In genomic region chr19:4363571-4364304, GRCh38 we compare ENCODE assay signal across 27 cellular contexts. TPM values are rescaled to one million over a fixed set of nuclear protein-coding genes. Genes with fewer than 3 reads are reported as not detected.
DNase-seq lines count a peak whose midpoint lies in the region; ATAC-seq, FAIRE-seq and TF ChIP-seq lines count a peak whose summit lies in the region.
"Had no signal": no experiment of that assay in that cellular context is flagged by ENCODE, and none has a peak within 500 bp of the region (broad histone marks: within the 10 kb centered on the region; RNA-seq: fewer than 3 reads in every experiment).

No MANE protein-coding gene starts in this region.

- H3K4me3 ChIP-seq in DND-41 (ENCODE audit: low read depth in 1 of 2, low read length in 2 of 2) (no peak overlapping the region), K562 (no peak overlapping the region), neural cell (ENCODE audit: low read length) (no peak overlapping the region)
- H3K4me3 ChIP-seq: GM12878, Peyer's patch, right atrium auricular region had no signal

- TF ChIP-seq CTCF in DND-41 (IDR thresholded peaks at IDR 0.05; ENCODE audit: borderline replicate concordance, extremely low read depth, low read length, poor library complexity, severe bottlenecking), result no peak
- TF ChIP-seq CTCF in K562 (IDR thresholded peaks at IDR 0.05 in 2 of 3, conservative IDR thresholded peaks at IDR 0.05 in 1 of 3; ENCODE audit: insufficient read depth in 2 of 3, low read depth in 1 of 3, low read length in 3 of 3), result no peak
- no peak for TF ChIP-seq CTCF in neural cell (IDR thresholded peaks at IDR 0.05; ENCODE audit: poor library complexity, severe bottlenecking)

- no peaks in the 10 kb centered on the region for H3F3A ChIP-seq in neural cell (ENCODE audit: insufficient read depth, low read length, poor library complexity, severe bottlenecking)

- TF ChIP-seq RAD21 in K562 (CRISPR knock-in tag; conservative IDR thresholded peaks at IDR 0.05 in 1 of 2, IDR thresholded peaks at IDR 0.05 in 1 of 2), result no peak
- TF ChIP-seq RAD21 in neural cell (conservative IDR thresholded peaks at IDR 0.05), result no peak

- WGBS in K562 (ENCODE audit: insufficient coverage, low coverage, missing lambda C conversion rate), result 91% methylated on average over 21 of the region's 26 CpGs

- H2AFZ ChIP-seq in DND-41 (ENCODE audit: low read depth, low read length) (no peak overlapping the region), K562 (ENCODE audit: low read depth, low read length) (no peak overlapping the region), neural cell (ENCODE audit: low read depth, low read length) (no peak overlapping the region)
- H2AFZ ChIP-seq: parathyroid adenoma had no signal

- no TSS peak for BruUV-seq in K562 (replicated peaks; lab: Mats Ljungman, UMichigan)

- H3K79me2 ChIP-seq in DND-41 (ENCODE audit: insufficient read depth, low read length), result peaks cover 10% of the 10 kb centered on the region
- peaks cover 19% of the 10 kb centered on the region for H3K79me2 ChIP-seq in K562 (ENCODE audit: control insufficient read depth, insufficient read depth, low read length)
- H3K79me2 ChIP-seq in neural cell (replicated peaks; ENCODE audit: insufficient read depth, low read length), result no peaks in the 10 kb centered on the region

- H3K9ac ChIP-seq in DND-41 (ENCODE audit: low read depth, low read length) (no peak overlapping the region), K562 (ENCODE audit: insufficient read depth in 1 of 2, low read depth in 2 of 2, low read length in 2 of 2) (peak overlapping the region in 1 of 2 experiments; percentile 48; a peak in 1 of 4 replicates), neural cell (ENCODE audit: low read length) (no peak overlapping the region)
- H3K9ac ChIP-seq: parathyroid adenoma had no signal

- H3K27ac ChIP-seq in DND-41 (ENCODE audit: low read length), result no peak overlapping the region
- H3K27ac ChIP-seq in K562 (ENCODE audit: extremely low read depth, low read depth, low read length), result no peak overlapping the region
- H3K27ac ChIP-seq in neural cell (ENCODE audit: low read length), result no peak overlapping the region
- H3K27ac ChIP-seq: parathyroid adenoma, Peyer's patch, right atrium auricular region, WERI-Rb-1 had no signal

- CTCF ChIA-PET in K562 (lab: Yijun Ruan, JAX; ENCODE audit: low intra/inter-chr PET ratio), result no interaction called here

- DNase-seq in AG08396 (ENCODE audit: low spot score), result peak; percentile 3
- DNase-seq in DND-41, result no peak
- no peak for DNase-seq in K562 (ENCODE audit: extremely low read depth in 1 of 4, low spot score in 3 of 4)
- DNase-seq in NK-92 (lab: John Stamatoyannopoulos, UW; ENCODE audit: unreplicated experiment), result no peak
- no peak for DNase-seq in amniotic stem cell (lab: John Stamatoyannopoulos, UW)
- DNase-seq: activated CD4-positive, alpha-beta T cell treated with anti-CD3 and anti-CD28 coated beads, Interleukin-2, amount 50 U/mL, for 1 hour; activated naive CD8-positive, alpha-beta T cell treated with anti-CD3 and anti-CD28 coated beads, Interleukin-2, amount 50 U/mL, for 24 hours; GOT3; IMR-90; left ventricle myocardium superior; natural killer cell; NCI-H1048; NCI-H187; stimulated activated CD4-positive, alpha-beta T cell treated with anti-CD3 and anti-CD28 coated beads, Interleukin-2, amount 100 ng/mL, for 48 hours; SW 1271; T-helper 9 cell; WERI-Rb-1 had no signal

- H3K27me3 ChIP-seq in DND-41 (ENCODE audit: insufficient read depth, low read length, poor library complexity), result no peaks in the 10 kb centered on the region
- H3K27me3 ChIP-seq in K562 (ENCODE audit: control insufficient read depth in 2 of 2, insufficient read depth in 2 of 2, low read length in 2 of 2), result no peaks in the 10 kb centered on the region
- no peaks in the 10 kb centered on the region for H3K27me3 ChIP-seq in neural cell (ENCODE audit: insufficient read depth, low read depth, low read length)
- H3K27me3 ChIP-seq: Peyer's patch, right atrium auricular region had no signal

- 0 out of 3 replicates have a peak, but pooled peaks have one; percentile 1 for ATAC-seq in DND-41 (ENCODE audit: insufficient read depth, low read depth)
- no peak for ATAC-seq in K562
- no peak for ATAC-seq in GM21529 (IDR thresholded peaks at IDR 0.05; ENCODE audit: unreplicated experiment)
- ATAC-seq: activated naive CD8-positive, alpha-beta T cell treated with anti-CD3 and anti-CD28 coated beads, Interleukin-2, amount 50 U/mL, for 24 hours; left ventricle myocardium superior; natural killer cell had no signal

- POLR2A ChIA-PET in K562 (lab: Yijun Ruan, JAX), result interaction anchor here (1.0 to 4.8 kb wide), 3 partner anchors 9 to 21 kb away, joined by 4 to 29 read pairs (median 5); no protein-coding TSS in a partner anchor

- H3K4me1 ChIP-seq in DND-41 (ENCODE audit: insufficient read depth, low read length), result no peaks in the 10 kb centered on the region
- H3K4me1 ChIP-seq in K562 (replicated peaks in 1 of 2; ENCODE audit: control insufficient read depth in 2 of 2, insufficient read depth in 2 of 2, low read length in 2 of 2), result peaks cover 4 to 84% of the 10 kb centered on the region in 2 experiments; a peak in 2 of 5 replicates

- no peak for FAIRE-seq in K562 (lab: Jason Lieb, UNC)
- FAIRE-seq: D721Med, GM12878, islet of Langerhans, urothelium cell line had no signal

- no peak for TF ChIP-seq POLR2A in K562 (conservative IDR thresholded peaks at IDR 0.05)

- no peaks in the 10 kb centered on the region for H3K9me2 ChIP-seq in neural cell (ENCODE audit: insufficient read depth, low read length)

- H3K9me1 ChIP-seq in K562 (ENCODE audit: control insufficient read depth, insufficient read depth, low read length), result no peaks in the 10 kb centered on the region

- TF ChIP-seq EP300 in K562 (IDR thresholded peaks at IDR 0.05; ENCODE audit: low read length) (no peak), neural cell (conservative IDR thresholded peaks at IDR 0.05; ENCODE audit: poor library complexity, severe bottlenecking) (no peak)

- in situ Hi-C loops in K562 (cut with MboI), result no loop called here

- H3K36me3 ChIP-seq in DND-41 (ENCODE audit: insufficient read depth, low read length) (peaks cover 92% of the 10 kb centered on the region), K562 (ENCODE audit: control insufficient read depth, insufficient read depth, low read length) (peaks cover 95% of the 10 kb centered on the region; the same call in 2 of the 3 replicates), neural cell (ENCODE audit: insufficient read depth, low read length) (no peaks in the 10 kb centered on the region)

- H4K20me1 ChIP-seq in DND-41 (ENCODE audit: insufficient read depth, low read length) (peaks cover 51% of the 10 kb centered on the region), K562 (replicated peaks; ENCODE audit: control insufficient read depth, insufficient read depth, low read length) (peaks cover 4% of the 10 kb centered on the region; the same call in 1 of the 2 replicates), neural cell (ENCODE audit: insufficient read depth) (no peaks in the 10 kb centered on the region)

- no peak overlapping the region for H3K4me2 ChIP-seq in DND-41 (ENCODE audit: insufficient read depth, low read length)
- H3K4me2 ChIP-seq in K562 (ENCODE audit: insufficient read depth, low read length), result no peak overlapping the region
- no peak overlapping the region for H3K4me2 ChIP-seq in neural cell (ENCODE audit: low read length)

- intact Hi-C loops in K562 (cut with micrococcal nuclease), result no loop called here

- H3K9me3 ChIP-seq in DND-41 (ENCODE audit: insufficient read depth, low read length, severe bottlenecking), result no peaks in the 10 kb centered on the region
- no peaks in the 10 kb centered on the region for H3K9me3 ChIP-seq in K562 (replicated peaks; ENCODE audit: control insufficient read depth, insufficient read depth, low read depth, low read length)
- H3K9me3 ChIP-seq in neural cell (ENCODE audit: low read length), result no peaks in the 10 kb centered on the region
- H3K9me3 ChIP-seq: Peyer's patch, right atrium auricular region had no signal

RNA-seq across cellular contexts. Expression of gene MPND, which starts 20.4 kb away (rescaled TPM):
- total RNA-seq in K562 (2011; cell fraction: chromatin; rRNA removed; ENCODE audit: low replicate concordance), result 6.5 and 16.7 TPM in 2 replicates
- total RNA-seq in K562 (2011; cell fraction: nucleolus; rRNA removed), result 12.6 and 12.8 TPM in 2 replicates
- total RNA-seq in K562 (2011; cell fraction: nucleoplasm; rRNA removed), result 6.2 and 6.5 TPM in 2 replicates
- total RNA-seq in K562 (2014; rRNA removed) (3.6 and 5.7 TPM in 2 replicates), K562 (2014; rRNA removed; fragmentation: Illumina TruSeq; extraction: Trizol) (1.5 and 1.9 TPM in 2 replicates), K562 (2015; rRNA removed; fragmentation: Illumina TruSeq; extraction: Trizol) (7.8 and 8.0 TPM in 2 replicates), K562 (2021) (14.0 and 16.2 TPM in 2 replicates)
- polyA plus RNA-seq in K562 (2011; rRNA removed) (3.9 and 4.3 TPM in 2 replicates), K562 (2014; fragmentation: Illumina TruSeq; extraction: Trizol) (5.5 and 7.6 TPM in 2 replicates), K562 (2014; fragmentation: Nextera tagmentation; extraction: Ambion mirVana) (1 to 10 TPM in 1 of 2 experiments, under 1 TPM in 1; 0.25 to 1.3 TPM), K562 (2014; rRNA removed) (5.7 and 9.4 TPM in 2 replicates), neural cell (34.8 and 37.0 TPM in 2 replicates)
- 4.7 and 8.9 TPM in 2 replicates for polyA plus RNA-seq in K562 (2011; cell fraction: cytosol; rRNA removed)
- polyA plus RNA-seq in K562 (2011; cell fraction: nucleus; rRNA removed), result 4.8 and 7.2 TPM in 2 replicates
- polyA plus RNA-seq in K562 (2012), result 13.5 and 16.5 TPM in 2 replicates
- 1.3 and 1.9 TPM in 2 replicates for polyA minus RNA-seq in K562 (2011; rRNA and poly(A)+ RNA removed)
- polyA minus RNA-seq in K562 (2011; cell fraction: cytosol; rRNA and poly(A)+ RNA removed), result 8.7 and 9.4 TPM in 2 replicates
- 3.2 and 4.0 TPM in 2 replicates for polyA minus RNA-seq in K562 (2011; cell fraction: nucleus; rRNA and poly(A)+ RNA removed)
- polyA minus RNA-seq in neural cell, result 27.0 and 34.8 TPM in 2 replicates

RNA-seq across cellular contexts. Expression of gene STAP2, which starts 25.1 kb away (rescaled TPM):
- total RNA-seq in K562 (2011; cell fraction: chromatin; rRNA removed; ENCODE audit: low replicate concordance), result 2.7 and 6.6 TPM in 2 replicates
- 8.7 and 10.8 TPM in 2 replicates for total RNA-seq in K562 (2011; cell fraction: nucleolus; rRNA removed)
- total RNA-seq in K562 (2011; cell fraction: nucleoplasm; rRNA removed), result 4.0 and 6.0 TPM in 2 replicates
- total RNA-seq in K562 (2014; rRNA removed), result 4.3 and 7.8 TPM in 2 replicates
- total RNA-seq in K562 (2014; rRNA removed; fragmentation: Illumina TruSeq; extraction: Trizol), result 2.3 and 3.9 TPM in 2 replicates
- total RNA-seq in K562 (2015; rRNA removed; fragmentation: Illumina TruSeq; extraction: Trizol), result 3.5 and 4.5 TPM in 2 replicates
- 5.7 and 8.2 TPM in 2 replicates for total RNA-seq in K562 (2021)
- 4.3 and 4.7 TPM in 2 replicates for polyA plus RNA-seq in K562 (2011; rRNA removed)
- 5.4 and 13.5 TPM in 2 replicates for polyA plus RNA-seq in K562 (2011; cell fraction: cytosol; rRNA removed)
- 5.6 and 10.5 TPM in 2 replicates for polyA plus RNA-seq in K562 (2011; cell fraction: nucleus; rRNA removed)
- 1.4 and 4.8 TPM in 2 replicates for polyA plus RNA-seq in K562 (2012)
- 5.3 and 5.4 TPM in 2 replicates for polyA plus RNA-seq in K562 (2014; fragmentation: Illumina TruSeq; extraction: Trizol)
- polyA plus RNA-seq in K562 (2014; fragmentation: Nextera tagmentation; extraction: Ambion mirVana), result 1 to 10 TPM; 1.2 to 3.6 TPM
- polyA plus RNA-seq in K562 (2014; rRNA removed), result 5.8 and 9.8 TPM in 2 replicates
- 1.2 and 3.1 TPM in 2 replicates for polyA minus RNA-seq in K562 (2011; rRNA and poly(A)+ RNA removed)
- 2.0 and 2.6 TPM in 2 replicates for polyA minus RNA-seq in K562 (2011; cell fraction: cytosol; rRNA and poly(A)+ RNA removed)
- polyA minus RNA-seq in K562 (2011; cell fraction: nucleus; rRNA and poly(A)+ RNA removed), result 1.1 and 3.2 TPM in 2 replicates
- 0.16 and 0.62 TPM in 2 replicates for polyA plus RNA-seq in neural cell
- polyA minus RNA-seq in neural cell, result 0.49 TPM in 1 of 2 replicates, not detected in the other

RNA-seq across cellular contexts. Expression of gene SH3GL1, which starts 36.6 kb away (rescaled TPM):
- total RNA-seq in K562 (2011; cell fraction: chromatin; rRNA removed; ENCODE audit: low replicate concordance), result 74.6 and 119 TPM in 2 replicates
- 59.7 and 60.0 TPM in 2 replicates for total RNA-seq in K562 (2011; cell fraction: nucleolus; rRNA removed)
- 58.7 and 78.3 TPM in 2 replicates for total RNA-seq in K562 (2011; cell fraction: nucleoplasm; rRNA removed)
- total RNA-seq in K562 (2014; rRNA removed) (48.0 and 60.1 TPM in 2 replicates), K562 (2014; rRNA removed; fragmentation: Illumina TruSeq; extraction: Trizol) (6.1 and 9.4 TPM in 2 replicates), K562 (2015; rRNA removed; fragmentation: Illumina TruSeq; extraction: Trizol) (28.6 and 29.1 TPM in 2 replicates), K562 (2021) (72.0 and 75.3 TPM in 2 replicates)
- polyA plus RNA-seq in K562 (2011; rRNA removed) (25.7 and 44.0 TPM in 2 replicates), K562 (2014; fragmentation: Illumina TruSeq; extraction: Trizol) (25.5 and 57.0 TPM in 2 replicates), K562 (2014; fragmentation: Nextera tagmentation; extraction: Ambion mirVana) (1 to 10 TPM; 1.7 to 2.1 TPM), K562 (2014; rRNA removed) (58.5 and 64.7 TPM in 2 replicates), neural cell (25.2 and 28.6 TPM in 2 replicates)
- 41.8 and 96.4 TPM in 2 replicates for polyA plus RNA-seq in K562 (2011; cell fraction: cytosol; rRNA removed)
- polyA plus RNA-seq in K562 (2011; cell fraction: nucleus; rRNA removed), result 68.2 and 94.2 TPM in 2 replicates
- 51.2 and 58.7 TPM in 2 replicates for polyA plus RNA-seq in K562 (2012)
- polyA minus RNA-seq in K562 (2011; rRNA and poly(A)+ RNA removed), result 8.2 and 13.7 TPM in 2 replicates
- polyA minus RNA-seq in K562 (2011; cell fraction: cytosol; rRNA and poly(A)+ RNA removed), result 31.3 and 36.5 TPM in 2 replicates
- polyA minus RNA-seq in K562 (2011; cell fraction: nucleus; rRNA and poly(A)+ RNA removed), result 17.4 and 22.5 TPM in 2 replicates
- 30.8 and 33.1 TPM in 2 replicates for polyA minus RNA-seq in neural cell

RNA-seq across cellular contexts. Expression of gene CHAF1A, which starts 38.7 kb away (rescaled TPM):
- 122 and 169 TPM in 2 replicates for total RNA-seq in K562 (2011; cell fraction: chromatin; rRNA removed; ENCODE audit: low replicate concordance)
- 101 and 121 TPM in 2 replicates for total RNA-seq in K562 (2011; cell fraction: nucleolus; rRNA removed)
- 83.4 and 88.4 TPM in 2 replicates for total RNA-seq in K562 (2011; cell fraction: nucleoplasm; rRNA removed)
- total RNA-seq in K562 (2014; rRNA removed), result 61.1 and 78.3 TPM in 2 replicates
- total RNA-seq in K562 (2014; rRNA removed; fragmentation: Illumina TruSeq; extraction: Trizol), result 32.5 and 42.6 TPM in 2 replicates
- 51.4 and 51.8 TPM in 2 replicates for total RNA-seq in K562 (2015; rRNA removed; fragmentation: Illumina TruSeq; extraction: Trizol)
- 78.6 and 86.9 TPM in 2 replicates for total RNA-seq in K562 (2021)
- 32.0 and 35.3 TPM in 2 replicates for polyA plus RNA-seq in K562 (2011; rRNA removed)
- polyA plus RNA-seq in K562 (2011; cell fraction: cytosol; rRNA removed), result 33.8 and 95.9 TPM in 2 replicates
- polyA plus RNA-seq in K562 (2011; cell fraction: nucleus; rRNA removed), result 46.7 and 100 TPM in 2 replicates
- polyA plus RNA-seq in K562 (2012), result 65.6 and 65.8 TPM in 2 replicates
- polyA plus RNA-seq in K562 (2014; fragmentation: Illumina TruSeq; extraction: Trizol), result 45.2 and 59.3 TPM in 2 replicates
- 1 to 10 TPM; 1.6 to 2.1 TPM for polyA plus RNA-seq in K562 (2014; fragmentation: Nextera tagmentation; extraction: Ambion mirVana)
- 65.4 and 73.4 TPM in 2 replicates for polyA plus RNA-seq in K562 (2014; rRNA removed)
- 33.8 and 38.5 TPM in 2 replicates for polyA minus RNA-seq in K562 (2011; rRNA and poly(A)+ RNA removed)
- 43.1 and 61.4 TPM in 2 replicates for polyA minus RNA-seq in K562 (2011; cell fraction: cytosol; rRNA and poly(A)+ RNA removed)
- 35.1 and 42.1 TPM in 2 replicates for polyA minus RNA-seq in K562 (2011; cell fraction: nucleus; rRNA and poly(A)+ RNA removed)
- polyA plus RNA-seq in neural cell, result 3.1 and 9.4 TPM in 2 replicates
- 7.5 and 11.4 TPM in 2 replicates for polyA minus RNA-seq in neural cell

RNA-seq across cellular contexts. Expression of gene FSD1, which starts 59.3 kb away (rescaled TPM):
- 1.8 and 3.1 TPM in 2 replicates for total RNA-seq in K562 (2011; cell fraction: chromatin; rRNA removed; ENCODE audit: low replicate concordance)
- 1.7 and 2.8 TPM in 2 replicates for total RNA-seq in K562 (2011; cell fraction: nucleolus; rRNA removed)
- total RNA-seq in K562 (2011; cell fraction: nucleoplasm; rRNA removed), result 0.92 and 1.4 TPM in 2 replicates
- total RNA-seq in K562 (2014; rRNA removed) (0.65 and 0.77 TPM in 2 replicates), K562 (2014; rRNA removed; fragmentation: Illumina TruSeq; extraction: Trizol) (0.73 and 0.80 TPM in 2 replicates), K562 (2015; rRNA removed; fragmentation: Illumina TruSeq; extraction: Trizol) (0.49 and 0.69 TPM in 2 replicates), K562 (2021) (1.4 and 1.5 TPM in 2 replicates)
- polyA plus RNA-seq in K562 (2011; rRNA removed) (0.87 and 1.2 TPM in 2 replicates), K562 (2014; fragmentation: Illumina TruSeq; extraction: Trizol) (0.29 and 1.9 TPM in 2 replicates), K562 (2014; fragmentation: Nextera tagmentation; extraction: Ambion mirVana) (under 1 TPM in 1 of 2 experiments, not detected in 1; 0.11 TPM), K562 (2014; rRNA removed) (0.78 and 1.1 TPM in 2 replicates), neural cell (114 and 158 TPM in 2 replicates)
- 0.44 and 3.4 TPM in 2 replicates for polyA plus RNA-seq in K562 (2011; cell fraction: cytosol; rRNA removed)
- polyA plus RNA-seq in K562 (2011; cell fraction: nucleus; rRNA removed), result 2.1 and 3.7 TPM in 2 replicates
- 0.44 and 1.0 TPM in 2 replicates for polyA plus RNA-seq in K562 (2012)
- polyA minus RNA-seq in K562 (2011; rRNA and poly(A)+ RNA removed), result 0.33 and 0.49 TPM in 2 replicates
- not detected in 2 replicates for polyA minus RNA-seq in K562 (2011; cell fraction: cytosol; rRNA and poly(A)+ RNA removed)
- polyA minus RNA-seq in K562 (2011; cell fraction: nucleus; rRNA and poly(A)+ RNA removed), result 0.22 and 0.81 TPM in 2 replicates
- polyA minus RNA-seq in neural cell, result 57.9 and 63.3 TPM in 2 replicates
- total RNA-seq: left ventricle myocardium superior, right atrium auricular region had no signal
- polyA plus RNA-seq: CD14-positive monocyte had no signal
